Comparison of ENCODE assay signal across 8 cellular contexts in the genomic region with DNA sequence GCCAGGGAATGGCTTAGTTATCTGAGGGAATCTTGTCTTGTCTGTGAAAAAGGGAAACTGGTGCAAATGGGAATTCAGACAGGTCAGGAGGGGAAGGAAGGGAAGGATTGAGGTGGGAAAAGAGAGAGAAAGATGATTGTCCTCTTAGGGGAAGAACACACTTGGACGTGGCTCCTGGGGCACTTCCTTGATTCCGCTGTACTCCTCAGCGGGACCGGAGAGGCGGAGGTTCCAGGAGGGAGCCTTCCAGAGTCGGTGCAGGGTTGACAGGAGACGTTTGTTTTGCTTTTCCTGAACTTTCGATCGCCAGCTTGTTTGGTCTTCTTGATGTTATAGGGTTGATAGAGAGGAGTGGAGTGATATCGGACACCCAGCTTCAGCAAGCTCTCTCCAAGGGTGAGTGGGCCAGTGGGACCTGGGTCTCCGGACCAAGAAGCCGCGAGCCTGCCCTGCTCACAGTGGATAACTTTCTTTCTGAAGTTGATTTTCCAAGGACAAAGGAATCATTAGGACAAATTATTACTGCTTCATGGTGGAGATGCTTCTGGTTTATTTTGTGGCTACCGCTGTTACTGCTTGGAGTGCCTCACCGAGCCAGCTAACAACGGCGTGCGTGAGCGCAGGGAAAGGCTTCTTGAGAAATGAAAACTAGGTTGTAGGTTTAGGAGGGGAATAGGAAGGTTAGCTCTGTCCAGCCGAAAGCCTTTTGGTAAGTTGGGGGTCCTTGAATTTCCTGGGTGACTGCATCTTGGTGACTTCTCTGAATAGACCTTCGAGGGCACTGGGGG. TPM values are rescaled to one million over a fixed set of nuclear protein-coding genes. Genes with fewer than 3 reads are reported as not detected.
DNase-seq lines count a peak whose midpoint lies in the region; ATAC-seq and TF ChIP-seq lines count a peak whose summit lies in the region.
"Not testable (repeated sequence)": the region's sequence is repeated elsewhere in the genome, so short reads cannot be mapped to it uniquely, and the experiment has no call there.

No MANE protein-coding gene starts in this region.

- H3K36me3 ChIP-seq in BLaER1 treated with 17β-estradiol and CSF1 and Interleukin-3, amounts not matched to agents 10 nM and 100 nM; SU-DHL-6 (ENCODE audit: low read length): not testable (repeated sequence)

- not testable (repeated sequence) for TF ChIP-seq CTCF in SU-DHL-6 (IDR thresholded peaks at IDR 0.05; ENCODE audit: insufficient read depth, low read length, poor library complexity, severe bottlenecking); coronary artery (IDR thresholded peaks at IDR 0.05); nephron (IDR thresholded peaks at IDR 0.05; ENCODE audit: unreplicated experiment in 3 of 3)

- peaks cover 0 to 18% (median 0%) of the 10 kb centered on the region in 11 experiments; a peak in 6 of 22 replicates for H3K27me3 ChIP-seq in BLaER1 treated with 17β-estradiol and CSF1 and Interleukin-3, amounts not matched to agents 10 nM and 100 nM
- not testable (repeated sequence) for H3K27me3 ChIP-seq in SU-DHL-6 (ENCODE audit: low read length)

- not testable (repeated sequence) for H3K9me2 ChIP-seq in SU-DHL-6 (replicated peaks; ENCODE audit: insufficient read depth, low read length)

- not testable (repeated sequence) for H2AFZ ChIP-seq in SU-DHL-6 (ENCODE audit: low read depth, low read length, severe bottlenecking)

- H3K4me3 Mint-ChIP-seq in immature natural killer cell (peak overlapping the region; percentile 30 to 71 (median 66)), nephron (peak overlapping the region; percentile 69 to 75 (median 70))
- peak overlapping the region; percentile 68 to 71 for H3K4me3 Mint-ChIP-seq in stimulated activated naive B cell treated with anti-CD40 and anti-IgM and Interleukin-4, amounts not matched to agents 10 μg/mL and 1 μg/mL and 100 μg/mL, for 72 hours

- H3K27ac Mint-ChIP-seq in immature natural killer cell, result peak overlapping the region in 3 of 6 donors; percentile 48 to 80 (median 71)
- not testable (repeated sequence) for H3K27ac Mint-ChIP-seq in nephron
- H3K27ac Mint-ChIP-seq in stimulated activated naive B cell treated with anti-CD40 and anti-IgM and Interleukin-4, amounts not matched to agents 10 μg/mL and 1 μg/mL and 100 μg/mL, for 72 hours, result peak overlapping the region; percentile 51

- H3K79me2 ChIP-seq in SU-DHL-6 (ENCODE audit: insufficient read depth, low read length), result not testable (repeated sequence)

- H3K9me3 ChIP-seq in BLaER1 treated with 17β-estradiol and CSF1 and Interleukin-3, amounts not matched to agents 10 nM and 100 nM (replicated peaks in 1 of 11); SU-DHL-6 (ENCODE audit: insufficient read depth, low read length): not testable (repeated sequence)

- peaks cover 0 to 26% (median 18%) of the 10 kb centered on the region in 10 experiments; a peak in 14 of 20 replicates for H3K4me1 ChIP-seq in BLaER1 treated with 17β-estradiol and CSF1 and Interleukin-3, amounts not matched to agents 10 nM and 100 nM

- H4K20me1 ChIP-seq in BLaER1 treated with 17β-estradiol and CSF1 and Interleukin-3, amounts not matched to agents 10 nM and 100 nM; SU-DHL-6 (ENCODE audit: low read depth, low read length): not testable (repeated sequence)

- DNase-seq in HT-29 (ENCODE audit: low spot score) (peak; percentile 55), coronary artery (ENCODE audit: low spot score) (peak; percentile 40)
- peak; percentile 61 for DNase-seq in activated effector memory CD4-positive, alpha-beta T cell treated with anti-CD3 and anti-CD28 coated beads, Interleukin-2, amount 50 U/mL, for 16 hours
- not testable (repeated sequence) for DNase-seq in immature natural killer cell; stimulated activated naive B cell treated with anti-CD40 and anti-IgM and Interleukin-4, amounts not matched to agents 10 μg/mL and 1 μg/mL and 100 μg/mL, for 72 hours

- H3K27me3 Mint-ChIP-seq in immature natural killer cell (ENCODE audit: low read depth in 3 of 3); nephron (ENCODE audit: low read depth); stimulated activated naive B cell treated with anti-CD40 and anti-IgM and Interleukin-4, amounts not matched to agents 10 μg/mL and 1 μg/mL and 100 μg/mL, for 72 hours: not testable (repeated sequence)

- H3K4me2 ChIP-seq in BLaER1 treated with 17β-estradiol and CSF1 and Interleukin-3, amounts not matched to agents 10 nM and 100 nM, result peak overlapping the region; percentile 36 to 80 (median 64); a peak in 21 of 22 replicates
- H3K4me2 ChIP-seq in SU-DHL-6 (ENCODE audit: low read depth, low read length, poor library complexity, severe bottlenecking), result peak overlapping the region; percentile 29

- not testable (repeated sequence) for H3K36me3 Mint-ChIP-seq in immature natural killer cell; nephron (ENCODE audit: low read depth); stimulated activated naive B cell treated with anti-CD40 and anti-IgM and Interleukin-4, amounts not matched to agents 10 μg/mL and 1 μg/mL and 100 μg/mL, for 72 hours

- H3F3A ChIP-seq in SU-DHL-6 (ENCODE audit: insufficient read depth), result not testable (repeated sequence)

- not testable (repeated sequence) for ATAC-seq in stimulated activated naive B cell treated with anti-CD40 and anti-IgM and Interleukin-4, amounts not matched to agents 10 μg/mL and 1 μg/mL and 100 μg/mL, for 72 hours (replicated peaks)

- peak overlapping the region in 2 of 11 experiments; percentile 38 to 47; a peak in 3 of 22 replicates for H3K9ac ChIP-seq in BLaER1 treated with 17β-estradiol and CSF1 and Interleukin-3, amounts not matched to agents 10 nM and 100 nM
- 0 out of 2 replicates have a peak overlapping the region, but pooled peaks have one; percentile 18 for H3K9ac ChIP-seq in SU-DHL-6 (ENCODE audit: low read length)

- not testable (repeated sequence) for H3K9me3 Mint-ChIP-seq in immature natural killer cell; nephron; stimulated activated naive B cell treated with anti-CD40 and anti-IgM and Interleukin-4, amounts not matched to agents 10 μg/mL and 1 μg/mL and 100 μg/mL, for 72 hours

- peak overlapping the region in 6 of 10 experiments; percentile 7 to 56 (median 31); a peak in 5 of 20 replicates for H3K4me3 ChIP-seq in BLaER1 treated with 17β-estradiol and CSF1 and Interleukin-3, amounts not matched to agents 10 nM and 100 nM
- not testable (repeated sequence) for H3K4me3 ChIP-seq in SU-DHL-6 (ENCODE audit: insufficient read depth, low read length, poor library complexity, severe bottlenecking); coronary artery

- H3K4me1 Mint-ChIP-seq in immature natural killer cell, result peaks cover 8 to 11% of the 10 kb centered on the region in 2 donors
- not testable (repeated sequence) for H3K4me1 Mint-ChIP-seq in nephron
- H3K4me1 Mint-ChIP-seq in stimulated activated naive B cell treated with anti-CD40 and anti-IgM and Interleukin-4, amounts not matched to agents 10 μg/mL and 1 μg/mL and 100 μg/mL, for 72 hours, result peaks cover 10 to 29% of the 10 kb centered on the region in 2 donors

- peak overlapping the region in 3 of 11 experiments; percentile 41 to 59 (median 53); a peak in 7 of 22 replicates for H3K27ac ChIP-seq in BLaER1 treated with 17β-estradiol and CSF1 and Interleukin-3, amounts not matched to agents 10 nM and 100 nM
- not testable (repeated sequence) for H3K27ac ChIP-seq in SU-DHL-6 (ENCODE audit: low read depth, low read length); coronary artery

RNA-seq across cellular contexts. Expression of gene APOD, which starts 52.4 kb away (rescaled TPM):
- 0.58 and 0.91 TPM in 2 replicates for total RNA-seq in HT-29 (2014; rRNA removed; shearing (Covaris generic))
- polyA plus RNA-seq in immature natural killer cell, result not detected
